ENCODE assay signal across 15 cellular contexts in the genomic region with DNA sequence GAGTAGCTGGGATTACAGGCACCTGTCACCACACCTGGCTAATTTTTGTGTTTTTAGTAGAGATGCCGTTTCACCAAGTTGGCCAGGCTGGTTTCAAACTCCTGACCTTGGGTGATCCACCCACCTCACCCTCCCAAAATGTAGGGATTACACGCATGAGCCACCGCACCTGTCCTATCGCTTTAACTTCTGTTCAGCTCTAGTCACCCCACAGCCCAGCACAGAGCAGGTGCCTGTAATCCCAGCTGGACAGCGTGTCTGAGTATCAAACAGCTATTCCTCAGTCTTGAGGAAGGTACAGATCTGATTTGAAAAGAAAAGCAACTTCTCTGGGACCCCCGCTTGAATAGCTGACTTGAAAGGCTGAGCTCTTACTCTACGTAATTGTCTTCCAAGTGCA.
"Had no signal": no experiment of that assay in that cellular context is flagged by ENCODE, and none has a peak within 500 bp of the region (broad histone marks: within the 10 kb centered on the region; RNA-seq: fewer than 3 reads in every experiment).

No MANE protein-coding gene starts in this region.

- H3K27me3 ChIP-seq: adrenal gland, cardiac muscle cell, gastroesophageal sphincter, tibial nerve, uterus had no signal

- H3K9me3 ChIP-seq: adrenal gland, gastroesophageal sphincter, uterus had no signal

- H3K4me3 ChIP-seq: adrenal gland, cardiac muscle cell, gastroesophageal sphincter, tibial nerve, uterus had no signal

- ATAC-seq: activated CD4-positive, alpha-beta T cell treated with anti-CD3 and anti-CD28 coated beads for 36 hours; gastroesophageal sphincter had no signal

- FAIRE-seq: colon, endometrium had no signal

- H3K36me3 ChIP-seq: adrenal gland, cardiac muscle cell, gastroesophageal sphincter, tibial nerve, uterus had no signal

- H3K27ac ChIP-seq: adrenal gland, cardiac muscle cell, gastroesophageal sphincter, tibial nerve, uterus had no signal

- DNase-seq: activated CD4-positive, alpha-beta memory T cell treated with anti-CD3 and anti-CD28 coated beads for 36 hours; activated CD4-positive, alpha-beta T cell treated with anti-CD3 and anti-CD28 coated beads for 36 hours; activated effector memory CD4-positive, alpha-beta T cell treated with Interleukin-2 at 50 U/mL for 16 hours; activated T-cell treated with anti-CD3 and anti-CD28 coated beads, Interleukin-2, amount 50 U/mL, for 24 hours; naive B cell; stimulated activated CD4-positive, alpha-beta T cell treated with anti-CD3 and anti-CD28 coated beads, Interleukin-15, amount 100 ng/mL, for 24 hours; stimulated activated CD4-positive, alpha-beta T cell treated with anti-CD3 and anti-CD28 coated beads, Interleukin-4, amount 100 ng/mL, for 1 hour; stimulated activated naive CD4-positive, alpha-beta T cell; uterus had no signal

- H3K4me1 ChIP-seq: adrenal gland, gastroesophageal sphincter, tibial nerve, uterus had no signal
